In the genomic region with DNA sequence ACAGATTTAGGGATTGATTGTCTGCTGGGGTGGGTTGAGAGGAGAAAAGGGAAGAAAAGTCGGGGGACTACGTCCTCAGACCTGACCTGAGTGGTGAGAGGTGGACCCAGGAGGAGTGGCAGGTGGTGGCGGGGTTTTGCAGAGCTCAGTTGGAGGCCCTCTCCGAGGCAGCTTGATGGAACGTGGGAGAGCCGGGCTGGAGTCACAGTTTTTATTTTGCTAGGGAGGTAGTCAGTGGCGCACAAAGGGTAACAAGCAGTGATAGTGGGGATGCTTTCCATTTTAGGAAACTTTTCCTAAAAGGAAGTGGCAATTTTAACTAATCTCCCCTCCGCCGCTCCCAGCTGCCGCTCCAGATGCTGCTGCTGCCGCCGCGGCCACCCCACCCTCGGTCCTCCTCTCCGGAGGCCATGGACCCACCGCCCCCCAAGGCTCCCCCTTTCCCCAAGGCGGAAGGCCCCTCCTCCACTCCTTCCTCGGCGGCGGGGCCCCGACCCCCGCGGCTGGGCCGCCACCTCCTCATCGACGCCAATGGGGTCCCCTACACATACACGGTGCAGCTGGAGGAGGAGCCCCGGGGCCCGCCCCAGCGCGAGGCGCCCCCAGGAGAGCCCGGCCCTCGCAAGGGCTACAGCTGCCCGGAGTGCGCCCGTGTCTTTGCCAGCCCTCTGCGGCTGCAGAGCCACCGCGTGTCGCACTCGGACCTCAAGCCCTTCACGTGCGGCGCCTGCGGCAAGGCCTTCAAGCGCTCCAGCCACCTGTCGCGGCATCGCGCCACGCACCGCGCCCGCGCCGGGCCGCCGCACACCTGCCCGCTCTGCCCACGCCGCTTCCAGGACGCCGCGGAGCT, we compare ENCODE assay signal across 8 cellular contexts. TPM values are rescaled to one million over a fixed set of nuclear protein-coding genes. Genes with fewer than 3 reads are reported as not detected.
DNase-seq lines count a peak whose midpoint lies in the region; ATAC-seq and TF ChIP-seq lines count a peak whose summit lies in the region.

No MANE protein-coding gene starts in this region.

- CTCF ChIA-PET in AG04450 (lab: Charles Lee): interaction anchor here (0.6 to 1.6 kb wide), 4 partner anchors 10 to 175 kb away, joined by 3 to 4 read pairs (median 3); no protein-coding TSS in a partner anchor
- CTCF ChIA-PET in naive thymus-derived CD4-positive, alpha-beta T cell (lab: Charles Lee): interaction anchor here (0.6 to 1.6 kb wide), 6 partner anchors 7 to 383 kb away, joined by 4 to 6 read pairs (median 6); no protein-coding TSS in a partner anchor

- DNase-seq in AG04450 (ENCODE audit: low read depth, low spot score) (no peak), DMS153 (lab: John Stamatoyannopoulos, UW) (no peak), foreskin keratinocyte (no peak)
- no peak for DNase-seq in effector memory CD8-positive, alpha-beta T cell
- DNase-seq in naive thymus-derived CD4-positive, alpha-beta T cell: peak in 4 of 9 donors; percentile 34 to 47 (median 36)

- no peaks in the 10 kb centered on the region for H3K27me3 Mint-ChIP-seq in effector memory CD8-positive, alpha-beta T cell
- no peaks in the 10 kb centered on the region for H3K27me3 Mint-ChIP-seq in naive thymus-derived CD4-positive, alpha-beta T cell

- H3K9me2 ChIP-seq in SU-DHL-6 (replicated peaks; ENCODE audit: insufficient read depth, low read length): no peaks in the 10 kb centered on the region

- no peaks in the 10 kb centered on the region for H3K27me3 ChIP-seq in AG04450 (ENCODE audit: control insufficient read depth, insufficient read depth, low read length)
- H3K27me3 ChIP-seq in SU-DHL-6 (ENCODE audit: low read length): no peaks in the 10 kb centered on the region
- H3K27me3 ChIP-seq in naive thymus-derived CD4-positive, alpha-beta T cell (ENCODE audit: control insufficient read depth in 2 of 2, insufficient read depth in 2 of 2, low read length in 2 of 2): no peaks in the 10 kb centered on the region
- H3K27me3 ChIP-seq in foreskin keratinocyte: no peaks in the 10 kb centered on the region

- H3F3A ChIP-seq in SU-DHL-6 (ENCODE audit: insufficient read depth): peaks cover 52% of the 10 kb centered on the region

- peak overlapping the region; percentile 84 to 93 for H3K4me3 Mint-ChIP-seq in effector memory CD8-positive, alpha-beta T cell
- peak overlapping the region; percentile 87 to 97 (median 94) for H3K4me3 Mint-ChIP-seq in naive thymus-derived CD4-positive, alpha-beta T cell

- peaks cover 25 to 26% of the 10 kb centered on the region in 2 donors for H3K4me1 ChIP-seq in naive thymus-derived CD4-positive, alpha-beta T cell (ENCODE audit: control insufficient read depth in 2 of 2, insufficient read depth in 2 of 2, low read length in 2 of 2)
- H3K4me1 ChIP-seq in foreskin keratinocyte: no peaks in the 10 kb centered on the region

- ATAC-seq in GM19324 (IDR thresholded peaks at IDR 0.05; ENCODE audit: low FRiP score, unreplicated experiment): peak; percentile 12
- ATAC-seq in effector memory CD8-positive, alpha-beta T cell (replicated peaks): peak; percentile 13
- ATAC-seq in naive thymus-derived CD4-positive, alpha-beta T cell: no peak
- no peak for ATAC-seq in HG02852 (IDR thresholded peaks at IDR 0.05; ENCODE audit: unreplicated experiment)
- no peak for ATAC-seq in foreskin keratinocyte

- POLR2A ChIA-PET in AG04450 (lab: Yijun Ruan, JAX): interaction anchor here (1.2 to 1.5 kb wide), 3 partner anchors 18 to 525 kb away, joined by 3 to 5 read pairs (median 4); partner anchors contain the start of genes FIZ1, PPP1R12C, ZNF524 and ZNF784
- POLR2A ChIA-PET in naive thymus-derived CD4-positive, alpha-beta T cell (lab: Charles Lee): interaction anchor here (0.6 to 9.2 kb wide), 14 partner anchors 7 to 754 kb away, joined by 3 to 154 read pairs (median 7); partner anchors contain the start of genes FIZ1, U2AF2, ZNF524 and ZNF628

- peak overlapping the region; percentile 71 for H3K4me2 ChIP-seq in SU-DHL-6 (ENCODE audit: low read depth, low read length, poor library complexity, severe bottlenecking)

- H3K79me2 ChIP-seq in SU-DHL-6 (ENCODE audit: insufficient read depth, low read length): peaks cover 29% of the 10 kb centered on the region

- peaks cover 0 to 2% of the 10 kb centered on the region in 2 donors for H3K9me3 Mint-ChIP-seq in effector memory CD8-positive, alpha-beta T cell
- peaks cover 0 to 3% (median 0%) of the 10 kb centered on the region in 11 donors for H3K9me3 Mint-ChIP-seq in naive thymus-derived CD4-positive, alpha-beta T cell

- H2AFZ ChIP-seq in SU-DHL-6 (ENCODE audit: low read depth, low read length, severe bottlenecking): no peak overlapping the region

- H3K9ac ChIP-seq in SU-DHL-6 (ENCODE audit: low read length): peak overlapping the region; percentile 98

- no peaks in the 10 kb centered on the region for H4K20me1 ChIP-seq in SU-DHL-6 (ENCODE audit: low read depth, low read length)

- peak overlapping the region; percentile 87 to 91 for H3K27ac Mint-ChIP-seq in effector memory CD8-positive, alpha-beta T cell
- H3K27ac Mint-ChIP-seq in naive thymus-derived CD4-positive, alpha-beta T cell: peak overlapping the region; percentile 91 to 98 (median 96)

- H3K4me1 Mint-ChIP-seq in effector memory CD8-positive, alpha-beta T cell (ENCODE audit: low read depth in 2 of 2): peaks cover 44 to 51% of the 10 kb centered on the region in 2 donors
- H3K4me1 Mint-ChIP-seq in naive thymus-derived CD4-positive, alpha-beta T cell: peaks cover 27 to 70% (median 58%) of the 10 kb centered on the region in 7 donors

- H3K4me3 ChIP-seq in AG04450 (ENCODE audit: low read depth, low read length) (peak overlapping the region; percentile 84), SU-DHL-6 (ENCODE audit: insufficient read depth, low read length, poor library complexity, severe bottlenecking) (peak overlapping the region; percentile 99)
- peak overlapping the region; percentile 80 for H3K4me3 ChIP-seq in naive thymus-derived CD4-positive, alpha-beta T cell (ENCODE audit: low read length)

- intact Hi-C loops in naive thymus-derived CD4-positive, alpha-beta T cell (cut with micrococcal nuclease): loop anchor here (1.0 to 2.0 kb wide), 4 partner anchors 7 to 62 kb away; partner anchors contain the start of genes EPN1 (in 1 of the 2) and ZNF579 (in 1 of the 2)

- H3K36me3 ChIP-seq in SU-DHL-6 (ENCODE audit: low read length): no peaks in the 10 kb centered on the region; the same call in 1 of the 2 replicates
- H3K36me3 ChIP-seq in naive thymus-derived CD4-positive, alpha-beta T cell (ENCODE audit: control insufficient read depth in 2 of 3, insufficient read depth in 3 of 3, low read length in 3 of 3): peaks cover 0 to 14% (median 0%) of the 10 kb centered on the region in 3 experiments

- peak overlapping the region; percentile 73 for H3K27ac ChIP-seq in AG04450 (ENCODE audit: low read depth, low read length)
- H3K27ac ChIP-seq in SU-DHL-6 (ENCODE audit: low read depth, low read length): peak overlapping the region; percentile 90
- peak overlapping the region; percentile 80 for H3K27ac ChIP-seq in naive thymus-derived CD4-positive, alpha-beta T cell (ENCODE audit: low read depth, low read length)
- no peak overlapping the region for H3K27ac ChIP-seq in foreskin keratinocyte

- H3K9me3 ChIP-seq in AG04450 (ENCODE audit: control insufficient read depth, insufficient read depth, low read length): no peaks in the 10 kb centered on the region; the same call in 1 of the 2 replicates
- H3K9me3 ChIP-seq in SU-DHL-6 (ENCODE audit: insufficient read depth, low read length): no peaks in the 10 kb centered on the region
- H3K9me3 ChIP-seq in naive thymus-derived CD4-positive, alpha-beta T cell (ENCODE audit: control insufficient read depth in 2 of 3, low read length in 3 of 3): no peaks in the 10 kb centered on the region

- no peak for TF ChIP-seq CTCF in AG04450 (IDR thresholded peaks at IDR 0.05; ENCODE audit: low read depth, low read length)
- TF ChIP-seq CTCF in SU-DHL-6 (IDR thresholded peaks at IDR 0.05; ENCODE audit: insufficient read depth, low read length, poor library complexity, severe bottlenecking): no peak
- no peak for TF ChIP-seq CTCF in foreskin keratinocyte (conservative IDR thresholded peaks at IDR 0.05)

- peaks cover 41% of the 10 kb centered on the region for H3K36me3 Mint-ChIP-seq in effector memory CD8-positive, alpha-beta T cell (ENCODE audit: insufficient read depth)
- peaks cover 0 to 22% (median 14%) of the 10 kb centered on the region in 5 donors for H3K36me3 Mint-ChIP-seq in naive thymus-derived CD4-positive, alpha-beta T cell

RNA-seq across cellular contexts. Expression of gene ZNF581, which starts 1.1 kb away (rescaled TPM):
- polyA plus RNA-seq in AG04450 (2011; rRNA removed) (19.1 and 22.9 TPM in 2 replicates), foreskin keratinocyte (28.0 and 30.5 TPM in 2 replicates)
- polyA minus RNA-seq in AG04450 (2011; rRNA and poly(A)+ RNA removed): 24.8 and 31.8 TPM in 2 replicates
- total RNA-seq in naive thymus-derived CD4-positive, alpha-beta T cell: 10 to 100 TPM; 27.0 to 35.8 (median 32.1) TPM
- 10 to 100 TPM; 36.7 to 39.5 TPM for polyA plus RNA-seq in naive thymus-derived CD4-positive, alpha-beta T cell
- total RNA-seq in foreskin keratinocyte: 21.6 and 22.1 TPM in 2 replicates

RNA-seq across cellular contexts. Expression of gene ZNF580, which starts 1.6 kb away (rescaled TPM):
- polyA plus RNA-seq in AG04450 (2011; rRNA removed) (7.3 and 14.0 TPM in 2 replicates), foreskin keratinocyte (20.4 and 23.2 TPM in 2 replicates)
- 7.4 and 9.0 TPM in 2 replicates for polyA minus RNA-seq in AG04450 (2011; rRNA and poly(A)+ RNA removed)
- 100 to 1,000 TPM in 2 of 5 experiments, 10 to 100 TPM in 3; 45.2 to 109 (median 65.3) TPM for total RNA-seq in naive thymus-derived CD4-positive, alpha-beta T cell
- polyA plus RNA-seq in naive thymus-derived CD4-positive, alpha-beta T cell: 10 to 100 TPM; 14.6 to 20.4 TPM
- 9.8 and 11.2 TPM in 2 replicates for total RNA-seq in foreskin keratinocyte

RNA-seq across cellular contexts. Expression of gene CCDC106, which starts 5.6 kb away (rescaled TPM):
- polyA plus RNA-seq in AG04450 (2011; rRNA removed): 6.2 and 8.7 TPM in 2 replicates
- 4.0 and 7.8 TPM in 2 replicates for polyA minus RNA-seq in AG04450 (2011; rRNA and poly(A)+ RNA removed)
- total RNA-seq in naive thymus-derived CD4-positive, alpha-beta T cell: 1 to 10 TPM; 3.4 to 9.6 (median 4.0) TPM
- polyA plus RNA-seq in naive thymus-derived CD4-positive, alpha-beta T cell: 1 to 10 TPM; 2.1 to 2.7 TPM
- 4.7 and 6.1 TPM in 2 replicates for total RNA-seq in foreskin keratinocyte
- polyA plus RNA-seq in foreskin keratinocyte: 7.9 and 9.3 TPM in 2 replicates

RNA-seq across cellular contexts. Expression of gene U2AF2, which starts 12.5 kb away (rescaled TPM):
- polyA plus RNA-seq in AG04450 (2011; rRNA removed) (90.7 and 130 TPM in 2 replicates), foreskin keratinocyte (158 and 176 TPM in 2 replicates)
- 74.9 and 119 TPM in 2 replicates for polyA minus RNA-seq in AG04450 (2011; rRNA and poly(A)+ RNA removed)
- total RNA-seq in naive thymus-derived CD4-positive, alpha-beta T cell: 100 to 1,000 TPM; 253 to 284 (median 266) TPM
- polyA plus RNA-seq in naive thymus-derived CD4-positive, alpha-beta T cell: 1 to 10 TPM; 5.7 to 9.8 TPM
- total RNA-seq in foreskin keratinocyte: 166 and 198 TPM in 2 replicates

RNA-seq across cellular contexts. Expression of gene ZNF784, which starts 18.0 kb away (rescaled TPM):
- polyA plus RNA-seq in AG04450 (2011; rRNA removed) (1.9 and 2.8 TPM in 2 replicates), foreskin keratinocyte (4.1 and 4.7 TPM in 2 replicates)
- polyA minus RNA-seq in AG04450 (2011; rRNA and poly(A)+ RNA removed): 3.0 and 3.2 TPM in 2 replicates
- total RNA-seq in naive thymus-derived CD4-positive, alpha-beta T cell: 10 to 100 TPM in 2 of 5 experiments, 1 to 10 TPM in 3; 5.1 to 17.1 (median 9.0) TPM
- polyA plus RNA-seq in naive thymus-derived CD4-positive, alpha-beta T cell: 1 to 10 TPM in 1 of 2 donors, under 1 TPM in 1; 0.65 to 2.0 TPM
- 3.3 and 3.9 TPM in 2 replicates for total RNA-seq in foreskin keratinocyte

Comparison
In these comparisons a context has a peak if more than half of its experiments do, and no peak if none do; other contexts are left out.
1. ATAC-seq: peak in GM19324 (single experiment) and effector memory CD8-positive, alpha-beta T cell (single experiment); none in naive thymus-derived CD4-positive, alpha-beta T cell (single experiment), HG02852 (single experiment) and foreskin keratinocyte (single experiment).
2. Peak in every context shown above with its lines, with median percentiles within 50 percentile points of each other: H3K4me3 ChIP-seq.